1 cellular context compared by ENCODE assay signal in genomic region chr1:179930867-179931266, GRCh38.
TF ChIP-seq lines count a peak whose summit lies in the region.

No MANE protein-coding gene starts in this region.

TF ChIP-seq in HEK293, 187 proteins besides CTCF, POLR2A, EP300 and RAD21 (continued from another document):
- TF ChIP-seq ZBTB26 (tag by site-specific recombination; optimal IDR thresholded peaks at IDR 0.05) (no peak), ZNF426 (tag by site-specific recombination; IDR thresholded peaks at IDR 0.05) (no peak), ZBTB6 (tag by site-specific recombination; IDR thresholded peaks at IDR 0.05) (no peak), ZNF274 (IDR thresholded peaks at IDR 0.05; ENCODE audit: low read length) (no peak), ZNF274 (tag by site-specific recombination; IDR thresholded peaks at IDR 0.05; ENCODE audit: borderline replicate concordance) (no peak), MZF1 (tag by site-specific recombination; IDR thresholded peaks at IDR 0.05; ENCODE audit: borderline replicate concordance) (no peak; the same call in 1 of the 2 replicates), ZNF830 (tag by site-specific recombination; IDR thresholded peaks at IDR 0.05; ENCODE audit: low read depth) (no peak), ZNF26 (tag by site-specific recombination; IDR thresholded peaks at IDR 0.05) (no peak), GLI4 (tag by site-specific recombination; IDR thresholded peaks at IDR 0.05) (no peak), ZNF560 (tag by site-specific recombination; IDR thresholded peaks at IDR 0.05; ENCODE audit: borderline replicate concordance) (no peak), GFI1B (tag by site-specific recombination; IDR thresholded peaks at IDR 0.05) (0 out of 2 replicates have a peak, but pooled peaks have one; percentile 33), ZNF549 (tag by site-specific recombination; IDR thresholded peaks at IDR 0.05) (no peak), ZNF561 (tag by site-specific recombination; IDR thresholded peaks at IDR 0.05; ENCODE audit: borderline replicate concordance) (no peak), ZNF37A (tag by site-specific recombination; IDR thresholded peaks at IDR 0.05) (0 out of 2 replicates have a peak, but pooled peaks have one; percentile 45), ZNF791 (tag by site-specific recombination; IDR thresholded peaks at IDR 0.05) (no peak), ZXDB (tag by site-specific recombination; IDR thresholded peaks at IDR 0.05) (peak; percentile 96), ZNF280D (tag by site-specific recombination; IDR thresholded peaks at IDR 0.05) (no peak), YY1 (tag by site-specific recombination; IDR thresholded peaks at IDR 0.05) (no peak), HOXA7 (CRISPR knock-in tag; IDR thresholded peaks at IDR 0.05; ENCODE audit: borderline replicate concordance) (no peak), ZFP69B (tag by site-specific recombination; IDR thresholded peaks at IDR 0.05) (0 out of 2 replicates have a peak, but pooled peaks have one; percentile 37), ZNF473 (tag by site-specific recombination; IDR thresholded peaks at IDR 0.05) (no peak), ZSCAN5A (tag by site-specific recombination; IDR thresholded peaks at IDR 0.05) (no peak), ZNF121 (tag by site-specific recombination; IDR thresholded peaks at IDR 0.05) (no peak), ZSCAN16 (tag by site-specific recombination; IDR thresholded peaks at IDR 0.05) (no peak), ZBTB1 (tag by site-specific recombination; IDR thresholded peaks at IDR 0.05) (no peak), ZNF302 (tag by site-specific recombination; IDR thresholded peaks at IDR 0.05; ENCODE audit: low read depth) (no peak), ZNF223 (tag by site-specific recombination; IDR thresholded peaks at IDR 0.05) (no peak), ZNF624 (tag by site-specific recombination; IDR thresholded peaks at IDR 0.05) (no peak), OSR2 (tag by site-specific recombination; IDR thresholded peaks at IDR 0.05) (peak; percentile 83), ZBTB11 (tag by site-specific recombination; conservative IDR thresholded peaks at IDR 0.05; ENCODE audit: low read depth) (no peak), ZNF777 (tag by site-specific recombination; IDR thresholded peaks at IDR 0.05; ENCODE audit: borderline replicate concordance) (no peak), ZNF621 (tag by site-specific recombination; IDR thresholded peaks at IDR 0.05) (no peak), ZBTB8A (tag by site-specific recombination; IDR thresholded peaks at IDR 0.05) (0 out of 2 replicates have a peak, but pooled peaks have one; percentile 17), ZNF114 (tag by site-specific recombination; IDR thresholded peaks at IDR 0.05) (no peak), OVOL3 (tag by site-specific recombination; IDR thresholded peaks at IDR 0.05) (peak; percentile 85; the same call in 1 of the 2 replicates), ZNF140 (tag by site-specific recombination; IDR thresholded peaks at IDR 0.05) (no peak), ZNF132 (tag by site-specific recombination; IDR thresholded peaks at IDR 0.05; ENCODE audit: borderline replicate concordance) (no peak), ZFP41 (tag by site-specific recombination; IDR thresholded peaks at IDR 0.05; ENCODE audit: borderline replicate concordance) (no peak), PRDM2 (tag by site-specific recombination; IDR thresholded peaks at IDR 0.05; ENCODE audit: borderline replicate concordance) (no peak), ZNF398 (tag by site-specific recombination; IDR thresholded peaks at IDR 0.05) (no peak; the same call in 1 of the 2 replicates), ZNF433 (tag by site-specific recombination; IDR thresholded peaks at IDR 0.05; ENCODE audit: low read depth) (no peak), ZBTB48 (tag by site-specific recombination; IDR thresholded peaks at IDR 0.05) (no peak), ZNF626 (tag by site-specific recombination; IDR thresholded peaks at IDR 0.05) (no peak), KLF7 (tag by site-specific recombination; IDR thresholded peaks at IDR 0.05; ENCODE audit: borderline replicate concordance) (no peak; the same call in 1 of the 2 replicates), ZBTB20 (tag by site-specific recombination; IDR thresholded peaks at IDR 0.05) (no peak)
